20 cellular contexts compared by ENCODE assay signal in genomic region chr15:43250785-43251184, GRCh38. TPM values are rescaled to one million over a fixed set of nuclear protein-coding genes. Genes with fewer than 3 reads are reported as not detected.
"Had no signal": no experiment of that assay in that cellular context is flagged by ENCODE, and none has a peak within 500 bp of the region (broad histone marks: within the 10 kb centered on the region; RNA-seq: fewer than 3 reads in every experiment).

No MANE protein-coding gene starts in this region.

- H3K4me3 ChIP-seq: dorsolateral prefrontal cortex, lower lobe of right lung had no signal

- H3K4me1 ChIP-seq: lower lobe of right lung had no signal

- ATAC-seq: lower lobe of right lung; right cardiac atrium; stimulated activated memory B cell treated with anti-CD40 and anti-IgM and Interleukin-4, amounts not matched to agents 10 μg/mL and 1 μg/mL and 100 μg/mL, for 72 hours had no signal

- DNase-seq: activated CD4-positive, CD25-positive, alpha-beta regulatory T cell treated with anti-CD3 and anti-CD28 coated beads, Interleukin-2, amount 50 U/mL, for 72 hours; activated CD8-positive, alpha-beta memory T cell treated with anti-CD3 and anti-CD28 coated beads for 24 hours; activated naive CD4-positive, alpha-beta T cell treated with anti-CD3 and anti-CD28 coated beads, Interleukin-2, amount 50 U/mL, for 16 hours; amygdala; dorsolateral prefrontal cortex; hippocampal formation; lower lobe of right lung; naive B cell; nucleus accumbens; right cardiac atrium; small intestine; substantia nigra; SW 1271; T-helper 9 cell had no signal

- H3K36me3 ChIP-seq: lower lobe of right lung had no signal

- H3K9me3 ChIP-seq: lower lobe of right lung had no signal

- H3K36me3 Mint-ChIP-seq: brain, naive B cell had no signal

- H3K27me3 Mint-ChIP-seq: activated T-helper 17 cell treated with anti-CD3 and anti-CD28 coated beads, Interleukin-2, amount 50 U/mL, for 72 hours; stimulated activated memory B cell treated with anti-CD40 and anti-IgM and Interleukin-4, amounts not matched to agents 10 μg/mL and 1 μg/mL and 100 μg/mL, for 72 hours had no signal

- H3K27ac Mint-ChIP-seq: brain, progenitor cell of endocrine pancreas had no signal

- FAIRE-seq: small intestine had no signal

- H3K4me3 Mint-ChIP-seq: brain; stimulated activated memory B cell treated with anti-CD40 and anti-IgM and Interleukin-4, amounts not matched to agents 10 μg/mL and 1 μg/mL and 100 μg/mL, for 72 hours had no signal

- H3K27ac ChIP-seq: dorsolateral prefrontal cortex, lower lobe of right lung had no signal

- H3K9me3 Mint-ChIP-seq: activated T-helper 17 cell treated with anti-CD3 and anti-CD28 coated beads, Interleukin-2, amount 50 U/mL, for 72 hours had no signal

- H3K4me1 Mint-ChIP-seq: brain had no signal

RNA-seq across cellular contexts. Expression of gene TGM5, which starts 15.9 kb away (rescaled TPM):
- total RNA-seq: cerebellum, glomerular endothelial cell, progenitor cell of endocrine pancreas, right cardiac atrium had no signal

RNA-seq across cellular contexts. Expression of gene EPB42, which starts 30.0 kb away (rescaled TPM):
- total RNA-seq: activated T-helper 17 cell treated with anti-CD3 and anti-CD28 coated beads, Interleukin-2, amount 50 U/mL, for 72 hours; glomerular endothelial cell; lower lobe of right lung; progenitor cell of endocrine pancreas; right cardiac atrium had no signal
- polyA plus RNA-seq: right cardiac atrium, small intestine had no signal

RNA-seq across cellular contexts. Expression of gene TGM7, which starts 51.3 kb away (rescaled TPM):
- total RNA-seq: activated T-helper 17 cell treated with anti-CD3 and anti-CD28 coated beads, Interleukin-2, amount 50 U/mL, for 72 hours; cerebellum; glomerular endothelial cell; lower lobe of right lung; progenitor cell of endocrine pancreas; right cardiac atrium had no signal
- polyA plus RNA-seq: right cardiac atrium, small intestine had no signal
